8 cellular contexts compared by ENCODE assay signal in genomic region chr3:196317702-196318467, GRCh38. TPM values are rescaled to one million over a fixed set of nuclear protein-coding genes. Genes with fewer than 3 reads are reported as not detected.
DNase-seq lines count a peak whose midpoint lies in the region; ATAC-seq and TF ChIP-seq lines count a peak whose summit lies in the region.

TSS of gene DYNLT2B (minus strand) at chr3:196318240. CDS start at chr3:196318152, 88 bp downstream.

- H3K4me1 Mint-ChIP-seq in progenitor cell of endocrine pancreas (ENCODE audit: low read depth) = no peaks in the 10 kb centered on the region

- H3K27ac Mint-ChIP-seq in progenitor cell of endocrine pancreas = peak within 1 kb of the TSS; percentile 99

- peaks cover 0 to 16% (median 0%) of the 10 kb centered on the region in 9 donors for H3K4me1 ChIP-seq in heart right ventricle

- H3K9me3 Mint-ChIP-seq in progenitor cell of endocrine pancreas (ENCODE audit: low read depth) = no peaks in the 10 kb centered on the region

- WGBS in adipose tissue, 3 donors = 0% methylated on average over 86 to 90 of the region's 90 CpGs
- WGBS in heart right ventricle, 2 donors = 0 to 1% methylated on average over 84 to 90 of the region's 90 CpGs

- no peaks in the 10 kb centered on the region for H3K9me3 ChIP-seq in heart right ventricle

- peak; percentile 74 for DNase-seq in NCI-H1417 treated with DMSO at 0.1 percent for 48 hours (lab: John Stamatoyannopoulos, UW)
- peak; percentile 80 for DNase-seq in T follicular helper cell (ENCODE audit: low read depth)
- peak; percentile 86 to 90 for DNase-seq in heart right ventricle
- peak; percentile 83 for DNase-seq in progenitor cell of endocrine pancreas (ENCODE audit: low spot score, unreplicated experiment)
- peak; percentile 87 for DNase-seq in ureter (ENCODE audit: low spot score)

- no peaks in the 10 kb centered on the region for H3K27me3 Mint-ChIP-seq in progenitor cell of endocrine pancreas

- intact Hi-C loops in heart right ventricle (cut with DNase I) = loop anchor here in 2 of 10 donors (2.0 to 10.0 kb wide), 2 partner anchors 29 to 117 kb away; partner anchors contain the start of gene UBXN7 (in 1 of the 2)

- H3K27ac ChIP-seq in adipose tissue (ENCODE audit: low read depth, low read length) (peak within 1 kb of the TSS; percentile 72), heart right ventricle (peak within 1 kb of the TSS; percentile 76 to 97 (median 93))

- H3K36me3 Mint-ChIP-seq in progenitor cell of endocrine pancreas (ENCODE audit: insufficient read depth) = peaks cover 7% of the 10 kb centered on the region

- 0 out of 2 replicates have a peak, but pooled peaks have one; percentile 3 for TF ChIP-seq CTCF in GM12874 (IDR thresholded peaks at IDR 0.05; ENCODE audit: insufficient read depth, low read depth, low read length)
- peak in 4 of 9 donors; percentile 13 to 31 (median 22) for TF ChIP-seq CTCF in heart right ventricle (IDR thresholded peaks at IDR 0.05)
- no peak for TF ChIP-seq CTCF in progenitor cell of endocrine pancreas (IDR thresholded peaks at IDR 0.05; ENCODE audit: unreplicated experiment)

- H3K4me3 Mint-ChIP-seq in progenitor cell of endocrine pancreas (ENCODE audit: low read depth) = peak within 1 kb of the TSS; percentile 95

- H3K36me3 ChIP-seq in heart right ventricle = peaks cover 0 to 10% (median 0%) of the 10 kb centered on the region in 9 donors

- H3K27me3 ChIP-seq in heart right ventricle = no peaks in the 10 kb centered on the region

- ATAC-seq in HG02759 (IDR thresholded peaks at IDR 0.05; ENCODE audit: unreplicated experiment) (peak; percentile 94), heart right ventricle (peak; percentile 98 to 99 (median 99))

- peak within 1 kb of the TSS; percentile 67 to 97 (median 88) for H3K4me3 ChIP-seq in heart right ventricle

RNA-seq across cellular contexts. Expression of gene DYNLT2B, which starts in this region (rescaled TPM):
- polyA plus RNA-seq in adipose tissue (10 to 100 TPM in 1 of 3 donors, 1 to 10 TPM in 2; 6.7 to 13.3 (median 9.3) TPM), heart right ventricle (1 to 10 TPM; 4.7 to 8.1 TPM)
- total RNA-seq in heart right ventricle (1 to 10 TPM; 2.1 to 6.3 (median 3.9) TPM), progenitor cell of endocrine pancreas (34.4 and 40.5 TPM in 2 replicates), ureter (6.9 TPM)

Comparison
In these comparisons a context has a peak if more than half of its experiments do, and no peak if none do; other contexts are left out.
1. Peak in every context shown above with its lines: DNase-seq, ATAC-seq, H3K4me3 ChIP-seq and H3K27ac ChIP-seq.